In the genomic region with DNA sequence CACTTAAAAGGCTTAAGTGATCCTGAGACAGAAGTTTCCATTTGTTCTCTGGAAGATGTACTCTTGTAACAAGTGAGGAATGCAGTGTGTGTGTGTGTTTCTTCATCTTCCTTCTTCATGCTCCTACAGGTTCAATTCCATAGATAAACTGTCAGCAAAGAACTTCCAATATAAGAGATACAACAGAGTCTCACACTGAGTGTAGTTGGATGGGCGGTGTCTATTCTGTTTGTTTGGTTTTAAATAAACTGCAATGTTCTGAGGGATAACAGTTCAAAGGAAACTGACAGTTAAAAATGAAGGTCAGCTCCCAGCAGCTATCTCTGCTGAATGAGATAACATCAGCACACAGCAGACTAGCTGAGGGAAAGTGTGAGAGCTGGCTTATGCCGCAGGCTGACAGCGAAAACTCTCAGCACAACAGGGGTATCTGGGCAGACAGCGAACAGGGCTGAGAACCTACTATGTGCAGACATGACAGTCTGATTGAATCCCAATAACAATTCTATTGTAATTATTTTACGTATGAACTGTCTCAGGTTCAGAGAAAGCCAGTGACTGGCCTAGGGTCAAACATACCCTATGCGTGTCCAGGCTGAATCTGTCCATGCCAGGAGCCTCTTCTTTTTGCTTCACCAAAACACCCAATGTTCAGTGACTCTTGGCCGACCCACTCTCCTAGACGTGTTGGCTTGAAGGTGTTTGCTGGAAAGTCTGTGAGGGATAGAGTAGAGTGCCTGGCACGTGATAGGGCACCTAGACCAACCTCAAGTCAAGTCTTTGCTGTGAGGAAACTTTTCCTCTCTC, we compare ENCODE assay signal across 11 cellular contexts.
DNase-seq lines count a peak whose midpoint lies in the region; ATAC-seq and TF ChIP-seq lines count a peak whose summit lies in the region.
"Had no signal": no experiment of that assay in that cellular context is flagged by ENCODE, and none has a peak within 500 bp of the region (broad histone marks: within the 10 kb centered on the region; RNA-seq: fewer than 3 reads in every experiment).

No MANE protein-coding gene starts in this region.

- peak overlapping the region; percentile 62 for H3K27ac ChIP-seq in VCaP
- H3K27ac ChIP-seq in hepatocyte = peak overlapping the region; percentile 20
- H3K27ac ChIP-seq: sigmoid colon had no signal

- H3K4me2 ChIP-seq in hepatocyte = no peak overlapping the region

- H3K4me3 Mint-ChIP-seq in MCF 10A (ENCODE audit: unreplicated experiment) = no peak overlapping the region
- H3K4me3 Mint-ChIP-seq: B cell had no signal

- no peak overlapping the region for H3K27ac Mint-ChIP-seq in MCF 10A (ENCODE audit: low read depth, unreplicated experiment)
- H3K27ac Mint-ChIP-seq: B cell had no signal

- peaks cover 7% of the 10 kb centered on the region for H3K4me1 ChIP-seq in hepatocyte (ENCODE audit: insufficient read depth)

- no peaks in the 10 kb centered on the region for H3K36me3 ChIP-seq in hepatocyte (replicated peaks; ENCODE audit: insufficient read depth, low read depth)
- H3K36me3 ChIP-seq: sigmoid colon had no signal

- H3K27me3 Mint-ChIP-seq in MCF 10A (ENCODE audit: insufficient read depth, unreplicated experiment) = no peaks in the 10 kb centered on the region

- DNase-seq in stimulated activated CD4-positive, alpha-beta T cell treated with anti-CD3 and anti-CD28 coated beads, Interleukin-15, amount 100 ng/mL, for 24 hours = peak; percentile 34
- no peak for DNase-seq in stimulated activated CD4-positive, alpha-beta T cell treated with anti-CD3 and anti-CD28 coated beads, Interleukin-4, amount 100 ng/mL, for 1 hour
- peak; percentile 35 for DNase-seq in hepatocyte (ENCODE audit: low spot score)
- no peak for DNase-seq in MCF 10A (ENCODE audit: unreplicated experiment)
- no peak for DNase-seq in NCI-H2029 treated with DMSO at 0.1 percent for 48 hours (lab: John Stamatoyannopoulos, UW)
- DNase-seq in nucleus accumbens (lab: John Stamatoyannopoulos, UW) = no peak
- DNase-seq: NCI-H510A treated with DMSO at 0.1 percent for 48 hours, sigmoid colon had no signal

- no peaks in the 10 kb centered on the region for H3K9me2 ChIP-seq in hepatocyte (replicated peaks; ENCODE audit: insufficient read depth)

- no peak overlapping the region for H2AFZ ChIP-seq in hepatocyte

- no peaks in the 10 kb centered on the region for H4K20me1 ChIP-seq in hepatocyte (ENCODE audit: insufficient read depth, poor library complexity, severe bottlenecking)

- peaks cover 5% of the 10 kb centered on the region for H3K36me3 Mint-ChIP-seq in MCF 10A (ENCODE audit: insufficient read depth, unreplicated experiment)

- 51% methylated on average over 9 of the region's 9 CpGs for WGBS in hepatocyte (ENCODE audit: low lambda C conversion rate, missing lambda C conversion rate)

- TF ChIP-seq CTCF in VCaP (conservative IDR thresholded peaks at IDR 0.05) = no peak
- no peak for TF ChIP-seq CTCF in hepatocyte (IDR thresholded peaks at IDR 0.05; ENCODE audit: poor library complexity)
- TF ChIP-seq CTCF in MCF 10A (IDR thresholded peaks at IDR 0.05; ENCODE audit: unreplicated experiment) = no peak

- H3K9me3 Mint-ChIP-seq in MCF 10A (ENCODE audit: unreplicated experiment) = peaks cover 1% of the 10 kb centered on the region

- no peaks in the 10 kb centered on the region for H3K9me3 ChIP-seq in hepatocyte (ENCODE audit: low read depth)
- H3K9me3 ChIP-seq: sigmoid colon had no signal

- no peak for ATAC-seq in HG03045 (IDR thresholded peaks at IDR 0.05; ENCODE audit: unreplicated experiment)

- no peaks in the 10 kb centered on the region for H3K79me2 ChIP-seq in hepatocyte

- no peaks in the 10 kb centered on the region for H3K4me1 Mint-ChIP-seq in MCF 10A (ENCODE audit: insufficient read depth, unreplicated experiment)

- no peak overlapping the region for H3K4me3 ChIP-seq in hepatocyte
- H3K4me3 ChIP-seq: sigmoid colon had no signal

- CTCF ChIA-PET in MCF 10A (lab: Yijun Ruan, JAX) = interaction anchor here (0.6 kb wide), 1 partner anchor 412 kb away, joined by 3 read pairs; no protein-coding TSS in a partner anchor

- intact Hi-C loops in MCF 10A (cut with micrococcal nuclease) = no loop called here

- H3K27me3 ChIP-seq in hepatocyte = no peaks in the 10 kb centered on the region
- H3K27me3 ChIP-seq: sigmoid colon had no signal

- BruUV-seq in MCF 10A (replicated peaks; lab: Mats Ljungman, UMichigan) = no TSS peak

- POLR2A ChIA-PET in MCF 10A (lab: Yijun Ruan, JAX) = no interaction called here

Comparison
In these comparisons a context has a peak if more than half of its experiments do, and no peak if none do; other contexts are left out.
1. DNase-seq: peak in stimulated activated CD4-positive, alpha-beta T cell treated with anti-CD3 and anti-CD28 coated beads, Interleukin-15, amount 100 ng/mL, for 24 hours (single experiment) and hepatocyte (single experiment); none in stimulated activated CD4-positive, alpha-beta T cell treated with anti-CD3 and anti-CD28 coated beads, Interleukin-4, amount 100 ng/mL, for 1 hour (single experiment), MCF 10A (single experiment), NCI-H2029 treated with DMSO at 0.1 percent for 48 hours (single experiment) and nucleus accumbens (0 of 56).